13 cellular contexts compared by ENCODE assay signal in genomic region chr18:76573325-76574025, GRCh38.
A peak's percentile ranks its signal among the peaks of the same experiment; 100 is the strongest.
DNase-seq lines count a peak whose midpoint lies in the region; ATAC-seq and TF ChIP-seq lines count a peak whose summit lies in the region.
"Had no signal": no experiment of that assay in that cellular context is flagged by ENCODE, and none has a peak within 500 bp of the region (broad histone marks: within the 10 kb centered on the region; RNA-seq: fewer than 3 reads in every experiment).

No MANE protein-coding gene starts in this region.

- H3K4me1 ChIP-seq in neutrophil (ENCODE audit: control insufficient read depth in 1 of 2, insufficient read depth in 1 of 2, low read depth in 1 of 2, low read length in 1 of 2): peaks cover 65 to 69% of the 10 kb centered on the region in 2 experiments
- H3K4me1 ChIP-seq in CD4-positive, alpha-beta memory T cell (ENCODE audit: insufficient read depth, low read length): no peaks in the 10 kb centered on the region

- TF ChIP-seq CTCF in neutrophil (IDR thresholded peaks at IDR 0.05): no peak

- intact Hi-C loops in CD4-positive, alpha-beta memory T cell (cut with micrococcal nuclease): no loop called here

- H3K36me3 ChIP-seq in neutrophil: no peaks in the 10 kb centered on the region
- H3K36me3 ChIP-seq in CD4-positive, alpha-beta memory T cell (ENCODE audit: insufficient read depth, low read length): no peaks in the 10 kb centered on the region

- H3K4me3 ChIP-seq in neutrophil (ENCODE audit: low read depth in 1 of 2, low read length in 1 of 2): no peak overlapping the region
- H3K4me3 ChIP-seq in CD4-positive, alpha-beta memory T cell (ENCODE audit: low read length in 2 of 2): no peak overlapping the region

- H3K27me3 Mint-ChIP-seq in CD4-positive, alpha-beta memory T cell: peaks cover 11 to 17% of the 10 kb centered on the region in 2 donors

- no peak overlapping the region for H3K27ac Mint-ChIP-seq in CD4-positive, alpha-beta memory T cell
- H3K27ac Mint-ChIP-seq: immature natural killer cell had no signal

- H3K9me3 Mint-ChIP-seq in CD4-positive, alpha-beta memory T cell: peaks cover 0 to 5% (median 0%) of the 10 kb centered on the region in 8 donors
- H3K9me3 Mint-ChIP-seq: immature natural killer cell had no signal

- H3K4me3 Mint-ChIP-seq in CD4-positive, alpha-beta memory T cell: no peak overlapping the region
- H3K4me3 Mint-ChIP-seq: immature natural killer cell had no signal

- H3K27ac ChIP-seq in neutrophil: peak overlapping the region; percentile 63
- no peak overlapping the region for H3K27ac ChIP-seq in CD4-positive, alpha-beta memory T cell (ENCODE audit: low read depth, low read length)

- no peaks in the 10 kb centered on the region for H3K4me1 Mint-ChIP-seq in CD4-positive, alpha-beta memory T cell
- H3K4me1 Mint-ChIP-seq: immature natural killer cell had no signal

- no peaks in the 10 kb centered on the region for H3K36me3 Mint-ChIP-seq in CD4-positive, alpha-beta memory T cell
- H3K36me3 Mint-ChIP-seq: immature natural killer cell had no signal

- H3K9me3 ChIP-seq in neutrophil: no peaks in the 10 kb centered on the region
- H3K9me3 ChIP-seq in CD4-positive, alpha-beta memory T cell (ENCODE audit: control insufficient read depth in 1 of 2, low read length in 2 of 2): no peaks in the 10 kb centered on the region

- CTCF ChIA-PET in CD4-positive, alpha-beta memory T cell (lab: Charles Lee; ENCODE audit: partially characterized antibody): no interaction called here

- H3K27me3 ChIP-seq in neutrophil: no peaks in the 10 kb centered on the region
- no peaks in the 10 kb centered on the region for H3K27me3 ChIP-seq in CD4-positive, alpha-beta memory T cell (ENCODE audit: insufficient read depth, low read length)

- DNase-seq in EH (ENCODE audit: low read depth): peak; percentile 71
- peak; percentile 75 for DNase-seq in NCI-H460 (ENCODE audit: extremely low read depth, low read depth)
- DNase-seq in dermis blood vessel endothelial cell: peak; percentile 15
- DNase-seq in NCI-H1092 treated with DMSO at 0.1 percent for 48 hours (lab: John Stamatoyannopoulos, UW): no peak
- no peak for DNase-seq in CD4-positive, alpha-beta memory T cell
- DNase-seq: activated effector memory CD4-positive, alpha-beta T cell treated with anti-CD3 and anti-CD28 coated beads, Interleukin-2, amount 50 U/mL, for 16 hours; effector CD8-positive, alpha-beta T cell; GDM1; immature natural killer cell; NCI-H524 treated with DMSO at 0.1 percent for 48 hours had no signal

- POLR2A ChIA-PET in CD4-positive, alpha-beta memory T cell (lab: Charles Lee; ENCODE audit: partially characterized antibody): no interaction called here

- ATAC-seq in activated CD4-positive, CD25-positive, alpha-beta regulatory T cell treated with anti-CD3 and anti-CD28 coated beads, Interleukin-2, amount 50 U/mL, for 24 hours: no peak
- no peak for ATAC-seq in HG03025 (IDR thresholded peaks at IDR 0.05; ENCODE audit: low FRiP score, unreplicated experiment)

Comparison
In these comparisons a context has a peak if more than half of its experiments do, and no peak if none do; other contexts are left out.
1. DNase-seq: peak in EH (single experiment), NCI-H460 (single experiment) and dermis blood vessel endothelial cell (single experiment); none in NCI-H1092 treated with DMSO at 0.1 percent for 48 hours (single experiment) and CD4-positive, alpha-beta memory T cell (0 of 5).